29 cellular contexts compared by ENCODE assay signal in genomic region chr2:31363956-31364750, GRCh38. TPM values are rescaled to one million over a fixed set of nuclear protein-coding genes. Genes with fewer than 3 reads are reported as not detected.
"Had no signal": no experiment of that assay in that cellular context is flagged by ENCODE, and none has a peak within 500 bp of the region (broad histone marks: within the 10 kb centered on the region; RNA-seq: fewer than 3 reads in every experiment).

No MANE protein-coding gene starts in this region.

- H3K4me1 Mint-ChIP-seq: naive thymus-derived CD4-positive, alpha-beta T cell; nephron; neural progenitor cell; stimulated activated effector memory CD8-positive, alpha-beta T cell treated with anti-CD3 and anti-CD28 coated beads, Interleukin-12 subunit alpha, Interleukin-12 subunit beta, amount 100 ng/mL, for 72 hours; stimulated activated naive B cell treated with anti-CD40 and anti-IgM and Interleukin-4, amounts not matched to agents 10 μg/mL and 1 μg/mL and 100 μg/mL, for 72 hours had no signal

- H3K9ac ChIP-seq: neural progenitor cell had no signal

- H3K27ac Mint-ChIP-seq: naive thymus-derived CD4-positive, alpha-beta T cell; nephron; neural progenitor cell; stimulated activated effector memory CD8-positive, alpha-beta T cell treated with anti-CD3 and anti-CD28 coated beads, Interleukin-12 subunit alpha, Interleukin-12 subunit beta, amount 100 ng/mL, for 72 hours; stimulated activated naive B cell treated with anti-CD40 and anti-IgM and Interleukin-4, amounts not matched to agents 10 μg/mL and 1 μg/mL and 100 μg/mL, for 72 hours; stimulated activated naive CD8-positive, alpha-beta T cell treated with anti-CD3 and anti-CD28 coated beads, Interleukin-15, Interleukin-2, amounts not matched to agents 100 ng/mL and 50 ng/mL, for 24 hours had no signal

- H3K4me1 ChIP-seq: neural progenitor cell, pancreas, psoas muscle, sigmoid colon, stomach, thyroid gland, tibial nerve, upper lobe of left lung, vagina had no signal

- H3K9me3 Mint-ChIP-seq: naive thymus-derived CD4-positive, alpha-beta T cell; nephron; neural progenitor cell; stimulated activated effector memory CD8-positive, alpha-beta T cell treated with anti-CD3 and anti-CD28 coated beads, Interleukin-12 subunit alpha, Interleukin-12 subunit beta, amount 100 ng/mL, for 72 hours; stimulated activated naive B cell treated with anti-CD40 and anti-IgM and Interleukin-4, amounts not matched to agents 10 μg/mL and 1 μg/mL and 100 μg/mL, for 72 hours; stimulated activated naive CD8-positive, alpha-beta T cell treated with anti-CD3 and anti-CD28 coated beads, Interleukin-15, Interleukin-2, amounts not matched to agents 100 ng/mL and 50 ng/mL, for 24 hours had no signal

- H3K27ac ChIP-seq: neural progenitor cell, pancreas, psoas muscle, right lobe of liver, sigmoid colon, stomach, thoracic aorta, thyroid gland, tibial nerve, upper lobe of left lung, vagina had no signal

- ATAC-seq: naive thymus-derived CD4-positive, alpha-beta T cell; pancreas; psoas muscle; right cardiac atrium; stimulated activated effector memory CD8-positive, alpha-beta T cell treated with anti-CD3 and anti-CD28 coated beads, Interleukin-12 subunit alpha, Interleukin-12 subunit beta, amount 100 ng/mL, for 72 hours; stimulated activated naive B cell treated with anti-CD40 and anti-IgM and Interleukin-4, amounts not matched to agents 10 μg/mL and 1 μg/mL and 100 μg/mL, for 72 hours had no signal

- H3K4me2 ChIP-seq: neural progenitor cell had no signal

- H3K4me3 ChIP-seq: neural progenitor cell, pancreas, psoas muscle, right lobe of liver, sigmoid colon, stomach, thoracic aorta, thyroid gland, tibial nerve, upper lobe of left lung, vagina had no signal

- H2AFZ ChIP-seq: neural progenitor cell had no signal

- H3K4me3 Mint-ChIP-seq: naive thymus-derived CD4-positive, alpha-beta T cell; nephron; neural progenitor cell; stimulated activated effector memory CD8-positive, alpha-beta T cell treated with anti-CD3 and anti-CD28 coated beads, Interleukin-12 subunit alpha, Interleukin-12 subunit beta, amount 100 ng/mL, for 72 hours; stimulated activated naive B cell treated with anti-CD40 and anti-IgM and Interleukin-4, amounts not matched to agents 10 μg/mL and 1 μg/mL and 100 μg/mL, for 72 hours; stimulated activated naive CD8-positive, alpha-beta T cell treated with anti-CD3 and anti-CD28 coated beads, Interleukin-15, Interleukin-2, amounts not matched to agents 100 ng/mL and 50 ng/mL, for 24 hours had no signal

- DNase-seq: occipital lobe; pancreas; psoas muscle; right cardiac atrium; right lobe of liver; sigmoid colon; small intestine; stimulated activated CD4-positive, alpha-beta T cell treated with anti-CD3 and anti-CD28 coated beads, Interleukin-15, amount 100 ng/mL, for 24 hours; stimulated activated CD4-positive, alpha-beta T cell treated with anti-CD3 and anti-CD28 coated beads, Interleukin-2, amount 100 ng/mL, for 24 hours; stimulated activated CD4-positive, alpha-beta T cell treated with anti-CD3 and anti-CD28 coated beads, Interleukin-2, amount 100 ng/mL, for 48 hours; stimulated activated CD4-positive, alpha-beta T cell treated with anti-CD3 and anti-CD28 coated beads, Interleukin-4, amount 100 ng/mL, for 24 hours; stimulated activated naive B cell treated with anti-CD40 and anti-IgM and Interleukin-4, amounts not matched to agents 10 μg/mL and 1 μg/mL and 100 μg/mL, for 72 hours; stimulated activated naive CD4-positive, alpha-beta T cell treated with Interleukin-2 at 50 U/mL for 16 hours; stomach; thyroid gland; trophoblast cell had no signal

- H3K36me3 Mint-ChIP-seq: naive thymus-derived CD4-positive, alpha-beta T cell; neural progenitor cell; stimulated activated effector memory CD8-positive, alpha-beta T cell treated with anti-CD3 and anti-CD28 coated beads, Interleukin-12 subunit alpha, Interleukin-12 subunit beta, amount 100 ng/mL, for 72 hours; stimulated activated naive B cell treated with anti-CD40 and anti-IgM and Interleukin-4, amounts not matched to agents 10 μg/mL and 1 μg/mL and 100 μg/mL, for 72 hours had no signal

- H3K36me3 ChIP-seq: neural progenitor cell, pancreas, sigmoid colon, stomach, thoracic aorta, thyroid gland, tibial nerve, upper lobe of left lung, vagina had no signal

- H3K27me3 ChIP-seq: neural progenitor cell, pancreas, right lobe of liver, sigmoid colon, stomach, thyroid gland, tibial nerve, upper lobe of left lung, vagina had no signal

- H3K9me3 ChIP-seq: pancreas, psoas muscle, right lobe of liver, sigmoid colon, stomach, thoracic aorta, thyroid gland, tibial nerve, upper lobe of left lung, vagina had no signal

RNA-seq across cellular contexts. Expression of gene XDH, which starts 50.4 kb away (rescaled TPM):
- total RNA-seq: occipital lobe, posterior vena cava, skeletal muscle tissue, subcutaneous adipose tissue, temporal lobe, thoracic aorta had no signal
- polyA plus RNA-seq: naive thymus-derived CD4-positive, alpha-beta T cell; right cardiac atrium had no signal
